Comparison of ENCODE assay signal across 25 cellular contexts in genomic region chr5:87756951-87757350, GRCh38.
"Had no signal": no experiment of that assay in that cellular context is flagged by ENCODE, and none has a peak within 500 bp of the region (broad histone marks: within the 10 kb centered on the region; RNA-seq: fewer than 3 reads in every experiment).

No MANE protein-coding gene starts in this region.

- H3K27ac ChIP-seq: adrenal gland, ascending aorta, brain microvascular endothelial cell, coronary artery, dorsolateral prefrontal cortex had no signal

- H3K4me3 ChIP-seq: adrenal gland, ascending aorta, coronary artery, dorsolateral prefrontal cortex had no signal

- H3K27me3 ChIP-seq: adrenal gland, ascending aorta, brain microvascular endothelial cell, dorsolateral prefrontal cortex had no signal

- ATAC-seq: activated CD4-positive, alpha-beta T cell treated with anti-CD3 and anti-CD28 coated beads for 36 hours; activated CD8-positive, alpha-beta memory T cell treated with anti-CD3 and anti-CD28 coated beads, Interleukin-2, amount 10 ng/mL, durations not matched to agents 7 days and 5 days; activated CD8-positive, alpha-beta T cell treated with anti-CD3 and anti-CD28 coated beads, Interleukin-2, amount 10 ng/mL, durations not matched to agents 7 days and 5 days; activated naive CD8-positive, alpha-beta T cell treated with anti-CD3 and anti-CD28 coated beads, Interleukin-2, amount 50 U/mL, for 24 hours; esophagus mucosa had no signal

- H3K4me1 ChIP-seq: adrenal gland, ascending aorta had no signal

- H3K36me3 ChIP-seq: adrenal gland, ascending aorta, brain microvascular endothelial cell had no signal

- H3K9me3 ChIP-seq: adrenal gland, ascending aorta had no signal

- DNase-seq: activated CD4-positive, alpha-beta memory T cell treated with anti-CD3 and anti-CD28 coated beads for 36 hours; activated CD4-positive, alpha-beta T cell treated with anti-CD3 and anti-CD28 coated beads for 36 hours; activated CD4-positive, alpha-beta T cell treated with anti-CD3 and anti-CD28 coated beads, Interleukin-2, amount 10 ng/mL, durations not matched to agents 24 days and 14 days; activated CD4-positive, CD25-positive, alpha-beta regulatory T cell; activated CD4-positive, CD25-positive, alpha-beta regulatory T cell treated with anti-CD3 and anti-CD28 coated beads, Interleukin-2, amount 50 U/mL, for 72 hours; activated CD8-positive, alpha-beta memory T cell treated with anti-CD3 and anti-CD28 coated beads, Interleukin-2, amount 10 ng/mL, durations not matched to agents 7 days and 5 days; activated CD8-positive, alpha-beta memory T cell treated with anti-CD3 and anti-CD28 coated beads, Interleukin-2, amount 50 U/mL, for 4 hours; activated CD8-positive, alpha-beta T cell treated with anti-CD3 and anti-CD28 coated beads, Interleukin-2, amount 10 ng/mL, durations not matched to agents 7 days and 5 days; activated effector memory CD4-positive, alpha-beta T cell treated with anti-CD3 and anti-CD28 coated beads, Interleukin-2, amount 50 U/mL, for 16 hours; activated naive CD4-positive, alpha-beta T cell treated with anti-CD3 and anti-CD28 coated beads for 36 hours; activated naive CD8-positive, alpha-beta T cell treated with anti-CD3 and anti-CD28 coated beads for 36 hours; activated naive CD8-positive, alpha-beta T cell treated with anti-CD3 and anti-CD28 coated beads, Interleukin-2, amount 50 U/mL, for 24 hours; activated T-cell treated with anti-CD3 and anti-CD28 coated beads, Interleukin-2, amount 50 U/mL, for 1 hour; activated T-cell treated with anti-CD3 and anti-CD28 coated beads, Interleukin-2, amount 50 U/mL, for 48 hours; adrenal gland; brain microvascular endothelial cell; dorsolateral prefrontal cortex; effector memory CD4-positive, alpha-beta T cell; endodermal cell; foreskin fibroblast; head of caudate nucleus; T-helper 2 cell had no signal
